In the genomic region with DNA sequence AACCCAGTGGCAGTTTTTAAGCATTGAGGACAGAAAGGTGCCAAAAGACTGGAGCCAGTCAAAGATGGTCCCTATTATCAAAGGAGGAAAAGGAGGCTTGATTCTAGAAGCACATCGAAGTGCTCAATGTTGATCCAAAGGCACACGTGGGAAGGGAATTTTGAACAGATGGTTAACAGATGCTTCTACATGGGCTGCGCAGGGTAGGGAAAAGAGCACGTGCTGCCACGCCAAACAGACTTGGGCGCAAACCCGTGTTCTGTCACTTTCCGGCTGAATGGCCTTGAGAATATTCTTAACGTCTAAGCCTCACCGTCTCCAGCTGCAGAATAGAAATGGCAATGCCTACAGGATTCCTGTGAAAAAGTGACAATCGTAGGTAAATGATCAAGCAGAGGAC, we compare ENCODE assay signal across 15 cellular contexts.
"Had no signal": no experiment of that assay in that cellular context is flagged by ENCODE, and none has a peak within 500 bp of the region (broad histone marks: within the 10 kb centered on the region; RNA-seq: fewer than 3 reads in every experiment).

No MANE protein-coding gene starts in this region.

- H3K4me1 ChIP-seq: esophagus squamous epithelium, gastroesophageal sphincter, heart left ventricle, spleen, upper lobe of left lung had no signal

- H3K36me3 ChIP-seq: brain microvascular endothelial cell, esophagus squamous epithelium, gastroesophageal sphincter, heart left ventricle, spleen, upper lobe of left lung had no signal

- H3K9me3 ChIP-seq: esophagus squamous epithelium, gastroesophageal sphincter, heart left ventricle, upper lobe of left lung had no signal

- ATAC-seq: gastroesophageal sphincter, heart left ventricle, natural killer cell had no signal

- H3K27me3 ChIP-seq: brain microvascular endothelial cell, esophagus squamous epithelium, gastroesophageal sphincter, heart left ventricle, upper lobe of left lung had no signal

- H3K4me3 ChIP-seq: coronary artery, esophagus squamous epithelium, gastroesophageal sphincter, heart left ventricle, spleen, upper lobe of left lung had no signal

- DNase-seq: activated gamma-delta T cell treated with Interleukin-2 at 50 U/mL for 16 hours; activated T-cell treated with anti-CD3 and anti-CD28 coated beads, Interleukin-2, amount 50 U/mL, for 1 hour; anterior cingulate cortex; brain microvascular endothelial cell; esophagus squamous epithelium; heart left ventricle; midbrain; natural killer cell; retina; spleen; stimulated activated CD4-positive, alpha-beta T cell treated with anti-CD3 and anti-CD28 coated beads, Interleukin-4, amount 100 ng/mL, for 1 hour; stimulated activated naive CD4-positive, alpha-beta T cell; upper lobe of left lung had no signal

- H3K27ac ChIP-seq: brain microvascular endothelial cell, coronary artery, esophagus squamous epithelium, gastroesophageal sphincter, heart left ventricle, spleen, upper lobe of left lung had no signal
